Comparison of ENCODE assay signal across 28 cellular contexts in the genomic region with DNA sequence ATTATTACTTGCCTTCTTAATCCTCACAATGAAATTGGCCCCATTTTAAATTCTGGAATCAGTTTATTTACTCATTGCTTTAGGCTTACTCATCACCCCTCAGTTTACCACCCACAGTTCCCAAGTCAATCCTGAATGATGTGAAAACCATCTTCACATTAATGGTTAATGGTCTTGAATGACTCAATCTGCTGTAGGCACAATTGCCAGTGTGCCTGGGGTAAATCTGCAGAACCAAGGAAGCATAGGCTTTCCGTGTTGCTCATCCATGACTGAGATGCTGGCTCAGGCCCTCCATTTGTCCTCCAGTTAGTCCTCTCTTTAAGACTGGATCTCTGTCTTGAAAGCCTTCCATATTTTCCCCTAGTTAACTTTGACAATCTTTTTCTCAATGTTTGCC.
DNase-seq lines count a peak whose midpoint lies in the region; ATAC-seq, FAIRE-seq and TF ChIP-seq lines count a peak whose summit lies in the region.
"Had no signal": no experiment of that assay in that cellular context is flagged by ENCODE, and none has a peak within 500 bp of the region (broad histone marks: within the 10 kb centered on the region; RNA-seq: fewer than 3 reads in every experiment).

No MANE protein-coding gene starts in this region.

- H3K9ac ChIP-seq in astrocyte (ENCODE audit: low read length) (no peak overlapping the region), keratinocyte (ENCODE audit: control insufficient read depth, extremely low read depth, insufficient read depth, low read length) (no peak overlapping the region)
- H3K9ac ChIP-seq: BLaER1 treated with 17β-estradiol and CSF1 and Interleukin-3, amounts not matched to agents 10 nM and 100 nM had no signal

- H3K36me3 Mint-ChIP-seq in astrocyte (ENCODE audit: low read depth, unreplicated experiment) = no peaks in the 10 kb centered on the region
- H3K36me3 Mint-ChIP-seq: naive thymus-derived CD4-positive, alpha-beta T cell had no signal

- H3K4me3 ChIP-seq in astrocyte (ENCODE audit: insufficient read depth, low read depth, low read length) = no peak overlapping the region
- no peak overlapping the region for H3K4me3 ChIP-seq in keratinocyte (ENCODE audit: control insufficient read depth in 2 of 3, extremely low read depth in 1 of 3, insufficient read depth in 2 of 3, low read depth in 1 of 3, low read length in 3 of 3)
- H3K4me3 ChIP-seq: adrenal gland; BLaER1 treated with 17β-estradiol and CSF1 and Interleukin-3, amounts not matched to agents 10 nM and 100 nM; testis had no signal

- no peaks in the 10 kb centered on the region for H3K9me1 ChIP-seq in keratinocyte (ENCODE audit: control insufficient read depth, extremely low read depth, insufficient read depth, low read length)

- no peak overlapping the region for H3K27ac Mint-ChIP-seq in astrocyte (ENCODE audit: unreplicated experiment)
- H3K27ac Mint-ChIP-seq: naive thymus-derived CD4-positive, alpha-beta T cell; T-helper 2 cell treated with Interferon-gamma antibody and Interleukin-4, amounts not matched to agents 5 μg/mL and 100 μg/mL, for 36 hours had no signal

- ATAC-seq in HG03196 (IDR thresholded peaks at IDR 0.05; ENCODE audit: unreplicated experiment) = no peak
- ATAC-seq: naive thymus-derived CD4-positive, alpha-beta T cell; Right ventricle myocardium inferior; stimulated activated naive CD8-positive, alpha-beta T cell treated with anti-CD3 and anti-CD28 coated beads, Interleukin-15, Interleukin-2, amounts not matched to agents 100 U/mL and 50 U/mL, for 24 hours had no signal

- no peaks in the 10 kb centered on the region for H3K4me1 Mint-ChIP-seq in astrocyte (ENCODE audit: low read depth, unreplicated experiment)
- H3K4me1 Mint-ChIP-seq: naive thymus-derived CD4-positive, alpha-beta T cell had no signal

- H3K9me3 ChIP-seq in astrocyte (ENCODE audit: insufficient read depth, low read depth, low read length) (no peaks in the 10 kb centered on the region), keratinocyte (ENCODE audit: control insufficient read depth, low read depth, low read length) (no peaks in the 10 kb centered on the region)
- H3K9me3 ChIP-seq: adrenal gland; BLaER1 treated with 17β-estradiol and CSF1 and Interleukin-3, amounts not matched to agents 10 nM and 100 nM; Caco-2; testis had no signal

- TF ChIP-seq CTCF in astrocyte (IDR thresholded peaks at IDR 0.05; ENCODE audit: insufficient read depth, low read depth, low read length) (no peak), keratinocyte (optimal IDR thresholded peaks at IDR 0.05 in 1 of 3, IDR thresholded peaks at IDR 0.05 in 1 of 3, conservative IDR thresholded peaks at IDR 0.05 in 1 of 3; ENCODE audit: extremely low read depth in 1 of 3, insufficient read depth in 2 of 3, low read length in 3 of 3) (no peak)

- H2AFZ ChIP-seq in astrocyte (ENCODE audit: low read depth, low read length) (no peak overlapping the region), keratinocyte (ENCODE audit: control insufficient read depth, low read length) (no peak overlapping the region)

- dilution Hi-C loops in keratinocyte (cut with MboI; ENCODE audit: extremely low pct_ligation_motif_present, low sequenced_read_pairs) = no loop called here

- peaks cover 5% of the 10 kb centered on the region for H3K27me3 ChIP-seq in astrocyte (ENCODE audit: insufficient read depth, low read length)
- H3K27me3 ChIP-seq in keratinocyte (ENCODE audit: control insufficient read depth, extremely low read depth, insufficient read depth, low read length) = no peaks in the 10 kb centered on the region
- H3K27me3 ChIP-seq: adrenal gland; BLaER1 treated with 17β-estradiol and CSF1 and Interleukin-3, amounts not matched to agents 10 nM and 100 nM; testis had no signal

- H3K9me3 Mint-ChIP-seq in astrocyte (ENCODE audit: unreplicated experiment) = peaks cover 3% of the 10 kb centered on the region
- H3K9me3 Mint-ChIP-seq: T-helper 2 cell treated with Interferon-gamma antibody and Interleukin-4, amounts not matched to agents 5 μg/mL and 100 μg/mL, for 36 hours had no signal

- no peaks in the 10 kb centered on the region for H3K4me1 ChIP-seq in astrocyte (ENCODE audit: insufficient read depth, low read length)
- peaks cover 23% of the 10 kb centered on the region for H3K4me1 ChIP-seq in keratinocyte (ENCODE audit: control insufficient read depth, extremely low read depth, insufficient read depth, low read length)
- H3K4me1 ChIP-seq: adrenal gland; BLaER1 treated with 17β-estradiol and CSF1 and Interleukin-3, amounts not matched to agents 10 nM and 100 nM; Caco-2; testis had no signal

- peak; percentile 78 for DNase-seq in EH (ENCODE audit: low read depth)
- peak; percentile 93 for DNase-seq in M059J (ENCODE audit: low read depth)
- peak; percentile 15 for DNase-seq in astrocyte (ENCODE audit: low read depth)
- DNase-seq in keratinocyte (ENCODE audit: low read depth, low spot score) = peak; percentile 62
- DNase-seq in dermis blood vessel endothelial cell = no peak
- DNase-seq in dedifferentiated amniotic fluid mesenchymal stem cell (ENCODE audit: extremely low spot score) = no peak
- no peak for DNase-seq in DMS114 treated with DMSO at 0.1 percent for 48 hours (lab: John Stamatoyannopoulos, UW; ENCODE audit: unreplicated experiment)
- DNase-seq: activated CD4-positive, alpha-beta T cell treated with anti-CD3 and anti-CD28 coated beads for 48 hours; activated T-cell treated with anti-CD3 and anti-CD28 coated beads, Interleukin-2, amount 50 U/mL, for 1 hour; adrenal gland; Caco-2; DND-41; effector CD8-positive, alpha-beta T cell; GOT3; hippocampal formation; midbrain; naive thymus-derived CD4-positive, alpha-beta T cell; NCI-H2081 treated with DMSO at 0.1 percent for 48 hours; NCI-H226; nucleus accumbens; stimulated activated naive CD8-positive, alpha-beta T cell treated with anti-CD3 and anti-CD28 coated beads, Interleukin-15, Interleukin-2, amounts not matched to agents 100 U/mL and 50 U/mL, for 24 hours; testis had no signal

- no peak overlapping the region for H3K4me2 ChIP-seq in astrocyte (ENCODE audit: low read length)
- no peak overlapping the region for H3K4me2 ChIP-seq in keratinocyte (ENCODE audit: control insufficient read depth, extremely low read depth, insufficient read depth, low read depth, low read length)
- H3K4me2 ChIP-seq: BLaER1 treated with 17β-estradiol and CSF1 and Interleukin-3, amounts not matched to agents 10 nM and 100 nM had no signal

- no peaks in the 10 kb centered on the region for H3K36me3 ChIP-seq in astrocyte (ENCODE audit: insufficient read depth, low read length)
- H3K36me3 ChIP-seq in keratinocyte (ENCODE audit: control insufficient read depth in 2 of 2, extremely low read depth in 1 of 2, insufficient read depth in 2 of 2, low read length in 2 of 2) = no peaks in the 10 kb centered on the region
- H3K36me3 ChIP-seq: adrenal gland; BLaER1 treated with 17β-estradiol and CSF1 and Interleukin-3, amounts not matched to agents 10 nM and 100 nM had no signal

- no peaks in the 10 kb centered on the region for H3K27me3 Mint-ChIP-seq in astrocyte (ENCODE audit: low read depth, unreplicated experiment)

- FAIRE-seq in astrocyte (lab: Jason Lieb, UNC) (peak; percentile 81), keratinocyte (lab: Jason Lieb, UNC) (peak; percentile 91)
- FAIRE-seq: frontal cortex, GM12891 had no signal

- H3K79me2 ChIP-seq in astrocyte (ENCODE audit: insufficient read depth, low read length) = no peaks in the 10 kb centered on the region
- H3K79me2 ChIP-seq in keratinocyte (ENCODE audit: control insufficient read depth, insufficient read depth, low read length) = no peaks in the 10 kb centered on the region

- no peaks in the 10 kb centered on the region for H4K20me1 ChIP-seq in astrocyte (ENCODE audit: insufficient read depth, low read length)
- H4K20me1 ChIP-seq in keratinocyte (ENCODE audit: control insufficient read depth, extremely low read depth, insufficient read depth, low read length) = no peaks in the 10 kb centered on the region
- H4K20me1 ChIP-seq: BLaER1 treated with 17β-estradiol and CSF1 and Interleukin-3, amounts not matched to agents 10 nM and 100 nM had no signal

- H3K4me3 Mint-ChIP-seq in astrocyte (ENCODE audit: unreplicated experiment) = no peak overlapping the region
- H3K4me3 Mint-ChIP-seq: naive thymus-derived CD4-positive, alpha-beta T cell; T-helper 2 cell treated with Interferon-gamma antibody and Interleukin-4, amounts not matched to agents 5 μg/mL and 100 μg/mL, for 36 hours had no signal

- H3K27ac ChIP-seq in astrocyte (ENCODE audit: low read depth, low read length) (no peak overlapping the region), keratinocyte (ENCODE audit: control insufficient read depth, insufficient read depth, low read length) (no peak overlapping the region)
- H3K27ac ChIP-seq: adrenal gland; BLaER1 treated with 17β-estradiol and CSF1 and Interleukin-3, amounts not matched to agents 10 nM and 100 nM; testis had no signal

Comparison
In these comparisons a context has a peak if more than half of its experiments do, and no peak if none do; other contexts are left out.
1. DNase-seq: peak in EH (single experiment), M059J (single experiment), astrocyte (single experiment) and keratinocyte (single experiment); none in dermis blood vessel endothelial cell (single experiment), dedifferentiated amniotic fluid mesenchymal stem cell (single experiment) and DMS114 treated with DMSO at 0.1 percent for 48 hours (single experiment).